ENCODE assay signal across 8 cellular contexts in the genomic region with DNA sequence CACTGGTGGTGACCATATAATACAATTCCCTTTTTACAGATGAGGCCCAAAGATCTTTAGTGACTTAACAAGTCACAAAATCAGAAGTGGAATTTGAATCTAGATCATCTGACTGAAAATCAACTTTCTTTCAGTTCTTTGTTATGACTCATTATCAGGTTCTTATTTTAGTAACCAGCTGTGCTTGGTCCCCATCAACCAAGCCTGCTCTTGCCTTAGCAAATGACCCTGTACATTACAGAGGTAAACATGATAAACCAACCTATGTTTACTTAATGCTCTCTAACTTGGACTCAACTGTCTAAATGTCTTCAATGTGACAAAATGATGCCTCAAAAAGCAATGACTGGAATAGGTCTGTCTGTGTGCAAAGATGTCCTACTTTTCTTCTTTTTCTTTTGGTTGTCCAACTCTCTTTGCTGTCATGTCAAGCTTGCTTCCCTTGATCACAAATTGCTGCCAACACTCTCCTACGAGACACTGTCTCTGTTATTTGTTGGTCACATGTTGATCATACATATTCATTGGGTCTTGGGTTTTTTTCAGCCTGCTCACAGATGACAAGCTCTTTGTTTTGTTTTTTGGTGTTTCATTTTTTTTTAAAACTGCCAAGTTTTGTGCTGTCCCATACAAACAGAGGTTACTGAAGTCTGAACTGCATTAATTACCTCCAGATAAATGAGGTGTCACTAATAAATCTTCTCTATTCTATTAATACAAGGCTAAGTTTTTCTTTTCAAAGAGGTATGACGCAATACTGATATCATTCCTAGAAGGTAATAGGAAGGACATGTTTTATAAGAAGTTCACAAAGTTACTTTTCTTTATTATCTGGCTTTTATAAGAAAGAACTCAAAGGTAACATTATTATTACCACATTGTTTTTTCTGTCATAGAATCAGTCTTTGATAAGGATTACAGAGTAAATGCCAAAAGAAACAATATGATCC.
DNase-seq lines count a peak whose midpoint lies in the region; ATAC-seq and TF ChIP-seq lines count a peak whose summit lies in the region.

No MANE protein-coding gene starts in this region.

- H3K27ac Mint-ChIP-seq in activated CD8-positive, alpha-beta T cell treated with anti-CD3 and anti-CD28 coated beads for 36 hours = peak overlapping the region; percentile 13
- H3K27ac Mint-ChIP-seq in activated CD8-positive, alpha-beta T cell treated with anti-CD3 and anti-CD28 coated beads, Interleukin-2, amount 10 ng/mL, durations not matched to agents 7 days and 5 days = no peak overlapping the region

- H3K4me3 Mint-ChIP-seq in activated CD8-positive, alpha-beta T cell treated with anti-CD3 and anti-CD28 coated beads for 36 hours = no peak overlapping the region
- H3K4me3 Mint-ChIP-seq in activated CD8-positive, alpha-beta T cell treated with anti-CD3 and anti-CD28 coated beads, Interleukin-2, amount 10 ng/mL, durations not matched to agents 7 days and 5 days = no peak overlapping the region

- POLR2A ChIA-PET in activated CD8-positive, alpha-beta T cell treated with anti-CD3 and anti-CD28 coated beads for 36 hours (lab: Charles Lee) = interaction anchor here (0.6 to 1.3 kb wide), 3 partner anchors 14 to 953 kb away, joined by 3 to 4 read pairs (median 4); no protein-coding TSS in a partner anchor
- POLR2A ChIA-PET in activated CD8-positive, alpha-beta T cell treated with anti-CD3 and anti-CD28 coated beads, Interleukin-2, amount 10 ng/mL, durations not matched to agents 7 days and 5 days (lab: Charles Lee) = no interaction called here

- H3K9me3 Mint-ChIP-seq in activated CD8-positive, alpha-beta T cell treated with anti-CD3 and anti-CD28 coated beads for 36 hours = peaks cover 23% of the 10 kb centered on the region
- H3K9me3 Mint-ChIP-seq in activated CD8-positive, alpha-beta T cell treated with anti-CD3 and anti-CD28 coated beads, Interleukin-2, amount 10 ng/mL, durations not matched to agents 7 days and 5 days (ENCODE audit: insufficient read depth) = peaks cover 23% of the 10 kb centered on the region

- ATAC-seq in activated CD8-positive, alpha-beta T cell treated with anti-CD3 and anti-CD28 coated beads for 36 hours = peak; percentile 68
- ATAC-seq in activated CD8-positive, alpha-beta T cell treated with anti-CD3 and anti-CD28 coated beads, Interleukin-2, amount 10 ng/mL, durations not matched to agents 7 days and 5 days = no peak
- peak; percentile 97 for ATAC-seq in HG02571 (IDR thresholded peaks at IDR 0.05; ENCODE audit: unreplicated experiment)
- ATAC-seq in HG03565 (IDR thresholded peaks at IDR 0.05; ENCODE audit: unreplicated experiment) = peak; percentile 94

- peaks cover 66% of the 10 kb centered on the region for H3K36me3 Mint-ChIP-seq in activated CD8-positive, alpha-beta T cell treated with anti-CD3 and anti-CD28 coated beads for 36 hours (ENCODE audit: low read depth)
- peaks cover 52% of the 10 kb centered on the region for H3K36me3 Mint-ChIP-seq in activated CD8-positive, alpha-beta T cell treated with anti-CD3 and anti-CD28 coated beads, Interleukin-2, amount 10 ng/mL, durations not matched to agents 7 days and 5 days (ENCODE audit: low read depth)

- no peak for TF ChIP-seq CTCF in activated CD8-positive, alpha-beta T cell treated with anti-CD3 and anti-CD28 coated beads for 36 hours (IDR thresholded peaks at IDR 0.05)

- DNase-seq in activated CD8-positive, alpha-beta T cell treated with anti-CD3 and anti-CD28 coated beads for 36 hours = peak; percentile 14
- no peak for DNase-seq in activated CD8-positive, alpha-beta T cell treated with anti-CD3 and anti-CD28 coated beads, Interleukin-2, amount 10 ng/mL, durations not matched to agents 7 days and 5 days
- peak; percentile 99 for DNase-seq in pons (ENCODE audit: low spot score)
- no peak for DNase-seq in D341Med (ENCODE audit: low spot score)
- no peak for DNase-seq in NCI-H446 treated with DMSO at 0.1 percent for 48 hours (lab: John Stamatoyannopoulos, UW)
- no peak for DNase-seq in NCI-H82 treated with DMSO at 0.1 percent for 48 hours (lab: John Stamatoyannopoulos, UW; ENCODE audit: unreplicated experiment)

- peaks cover 28% of the 10 kb centered on the region for H3K4me1 Mint-ChIP-seq in activated CD8-positive, alpha-beta T cell treated with anti-CD3 and anti-CD28 coated beads for 36 hours (ENCODE audit: low read depth)
- peaks cover 4% of the 10 kb centered on the region for H3K4me1 Mint-ChIP-seq in activated CD8-positive, alpha-beta T cell treated with anti-CD3 and anti-CD28 coated beads, Interleukin-2, amount 10 ng/mL, durations not matched to agents 7 days and 5 days (ENCODE audit: low read depth)

- H3K27me3 Mint-ChIP-seq in activated CD8-positive, alpha-beta T cell treated with anti-CD3 and anti-CD28 coated beads for 36 hours = no peaks in the 10 kb centered on the region
- H3K27me3 Mint-ChIP-seq in activated CD8-positive, alpha-beta T cell treated with anti-CD3 and anti-CD28 coated beads, Interleukin-2, amount 10 ng/mL, durations not matched to agents 7 days and 5 days (ENCODE audit: low read depth) = no peaks in the 10 kb centered on the region

- intact Hi-C loops in activated CD8-positive, alpha-beta T cell treated with anti-CD3 and anti-CD28 coated beads for 36 hours (cut with micrococcal nuclease) = no loop called here

- CTCF ChIA-PET in activated CD8-positive, alpha-beta T cell treated with anti-CD3 and anti-CD28 coated beads for 36 hours (lab: Charles Lee) = interaction anchor here (0.6 to 2.0 kb wide), 5 partner anchors 15 to 325 kb away, joined by 3 to 5 read pairs (median 3); no protein-coding TSS in a partner anchor
- CTCF ChIA-PET in activated CD8-positive, alpha-beta T cell treated with anti-CD3 and anti-CD28 coated beads, Interleukin-2, amount 10 ng/mL, durations not matched to agents 7 days and 5 days (lab: Charles Lee) = no interaction called here

Comparison
In these comparisons a context has a peak if more than half of its experiments do, and no peak if none do; other contexts are left out.
1. DNase-seq: peak in activated CD8-positive, alpha-beta T cell treated with anti-CD3 and anti-CD28 coated beads for 36 hours (single experiment) and pons (single experiment); none in activated CD8-positive, alpha-beta T cell treated with anti-CD3 and anti-CD28 coated beads, Interleukin-2, amount 10 ng/mL, durations not matched to agents 7 days and 5 days (single experiment), D341Med (single experiment), NCI-H446 treated with DMSO at 0.1 percent for 48 hours (single experiment) and NCI-H82 treated with DMSO at 0.1 percent for 48 hours (single experiment).